ENCODE assay signal across 15 cellular contexts in genomic region chr2:241066893-241067341, GRCh38. TPM values are rescaled to one million over a fixed set of nuclear protein-coding genes. Genes with fewer than 3 reads are reported as not detected.
A peak's percentile ranks its signal among the peaks of the same experiment; 100 is the strongest.
DNase-seq lines count a peak whose midpoint lies in the region; ATAC-seq and TF ChIP-seq lines count a peak whose summit lies in the region.
"Had no signal": no experiment of that assay in that cellular context is flagged by ENCODE, and none has a peak within 500 bp of the region (broad histone marks: within the 10 kb centered on the region; RNA-seq: fewer than 3 reads in every experiment).

No MANE protein-coding gene starts in this region.

- no peak overlapping the region for H3K9ac ChIP-seq in PC-3 (ENCODE audit: low read length)
- H3K9ac ChIP-seq: parathyroid adenoma had no signal

- intact Hi-C loops in left ventricle myocardium superior (cut with micrococcal nuclease) (no loop called here), right cardiac atrium (cut with DNase I) (loop anchor here in 1 of 4 donors (10.0 kb wide), 1 partner anchor 202 kb away; the partner anchor contains the start of gene AGXT), PC-3 (cut with micrococcal nuclease) (no loop called here), testis (cut with DNase I; ENCODE audit: low total_unique reads) (no loop called here)

- no TSS peak for BruUV-seq in PC-3 (replicated peaks; lab: Mats Ljungman, UMichigan)

- CTCF ChIA-PET in PC-3 (lab: Charles Lee): no interaction called here

- no peaks in the 10 kb centered on the region for H3K9me3 ChIP-seq in right cardiac atrium (ENCODE audit: control insufficient read depth, low read length)
- H3K9me3 ChIP-seq in PC-3 (ENCODE audit: low read length): no peaks in the 10 kb centered on the region
- H3K9me3 ChIP-seq in testis: no peaks in the 10 kb centered on the region
- H3K9me3 ChIP-seq: BE2C had no signal

- H3K4me1 ChIP-seq in right cardiac atrium (ENCODE audit: control insufficient read depth, insufficient read depth, low read length) (no peaks in the 10 kb centered on the region), PC-3 (ENCODE audit: insufficient read depth, low read length) (no peaks in the 10 kb centered on the region; the same call in 1 of the 2 replicates), testis (no peaks in the 10 kb centered on the region)
- H3K4me1 ChIP-seq: BE2C had no signal

- H3K9me2 ChIP-seq in PC-3 (replicated peaks; ENCODE audit: low read length): no peaks in the 10 kb centered on the region

- H2AFZ ChIP-seq in PC-3 (ENCODE audit: low read length): no peak overlapping the region
- H2AFZ ChIP-seq: parathyroid adenoma had no signal

- WGBS in right cardiac atrium: 74% methylated on average over 15 of the region's 15 CpGs
- 89 to 92% methylated on average over 7 to 15 of the region's 15 CpGs for WGBS in testis, 2 donors

- H4K20me1 ChIP-seq in PC-3 (ENCODE audit: low read length): no peaks in the 10 kb centered on the region

- H3K36me3 ChIP-seq in PC-3 (ENCODE audit: low read depth, low read length) (no peaks in the 10 kb centered on the region), testis (ENCODE audit: low read depth, missing control alignments) (no peaks in the 10 kb centered on the region)
- H3K36me3 ChIP-seq: BE2C had no signal

- H3F3A ChIP-seq in PC-3 (ENCODE audit: low read length, unreplicated experiment): no peaks in the 10 kb centered on the region

- H3K4me3 ChIP-seq in right cardiac atrium (ENCODE audit: low read length) (no peak overlapping the region), PC-3 (ENCODE audit: low read length) (no peak overlapping the region), fibroblast of pulmonary artery (replicated peaks; ENCODE audit: low read depth, low read length) (no peak overlapping the region), testis (no peak overlapping the region)

- H3K27me3 ChIP-seq in right cardiac atrium (ENCODE audit: control insufficient read depth, insufficient read depth) (no peaks in the 10 kb centered on the region), PC-3 (ENCODE audit: low read length) (no peaks in the 10 kb centered on the region), testis (no peaks in the 10 kb centered on the region)
- H3K27me3 ChIP-seq: BE2C had no signal

- DNase-seq in left ventricle myocardium superior (peak; percentile 24), right cardiac atrium (no peak), PC-3 (peak; percentile 7), fibroblast of pulmonary artery (ENCODE audit: low read depth) (peak; percentile 13), testis (peak; percentile 14), NCI-H446 (lab: John Stamatoyannopoulos, UW) (no peak)
- DNase-seq: activated CD4-positive, alpha-beta T cell treated with anti-CD3 and anti-CD28 coated beads, Interleukin-2, amount 50 U/mL, for 48 hours; activated effector memory CD4-positive, alpha-beta T cell treated with anti-CD3 and anti-CD28 coated beads, Interleukin-2, amount 50 U/mL, for 16 hours; BE2C; hippocampal formation; NCI-H1105; NCI-H510A treated with DMSO at 0.1 percent for 48 hours had no signal

- ATAC-seq in left ventricle myocardium superior (no peak), right cardiac atrium (no peak), PC-3 (no peak), HG03039 (IDR thresholded peaks at IDR 0.05; ENCODE audit: unreplicated experiment) (no peak), GM21360 (IDR thresholded peaks at IDR 0.05; ENCODE audit: unreplicated experiment) (no peak)

- H3K27ac ChIP-seq in right cardiac atrium (ENCODE audit: low read length): no peak overlapping the region
- no peak overlapping the region for H3K27ac ChIP-seq in PC-3 (ENCODE audit: low read length)
- no peak overlapping the region for H3K27ac ChIP-seq in testis
- H3K27ac ChIP-seq: parathyroid adenoma had no signal

- no peak for TF ChIP-seq CTCF in PC-3 (conservative IDR thresholded peaks at IDR 0.05; ENCODE audit: low read depth, low read length)
- no peak for TF ChIP-seq CTCF in fibroblast of pulmonary artery (IDR thresholded peaks at IDR 0.05; ENCODE audit: low read length, missing control alignments)
- no peak for TF ChIP-seq CTCF in testis (IDR thresholded peaks at IDR 0.05)

- no peak overlapping the region for H3K4me2 ChIP-seq in PC-3 (ENCODE audit: low read length)

- POLR2A ChIA-PET in PC-3 (lab: Charles Lee; ENCODE audit: unreplicated experiment): no interaction called here

- no peak for TF ChIP-seq POLR2A in testis (IDR thresholded peaks at IDR 0.05)

- no peaks in the 10 kb centered on the region for H3K79me2 ChIP-seq in PC-3 (ENCODE audit: low read length)
- H3K79me2 ChIP-seq: parathyroid adenoma had no signal

RNA-seq across cellular contexts. Expression of gene MTERF4, which starts 35.2 kb away (rescaled TPM):
- 25.8 TPM for total RNA-seq in left ventricle myocardium superior
- 10 to 100 TPM; 17.6 to 23.2 (median 20.4) TPM for total RNA-seq in right cardiac atrium
- polyA plus RNA-seq in right cardiac atrium: 21.5 TPM
- 13.6 and 15.4 TPM in 2 replicates for total RNA-seq in PC-3 (2014; rRNA removed)
- 10 to 100 TPM; 26.4 to 40.6 TPM for total RNA-seq in testis
- polyA plus RNA-seq in testis (ENCODE audit: insufficient read depth, low read depth, low replicate concordance): 37.3 TPM

Comparison
In these comparisons a context has a peak if more than half of its experiments do, and no peak if none do; other contexts are left out.
1. DNase-seq: peak in left ventricle myocardium superior (single experiment), PC-3 (single experiment), fibroblast of pulmonary artery (single experiment) and testis (single experiment); none in right cardiac atrium (0 of 3) and NCI-H446 (0 of 2).